In the genomic region with DNA sequence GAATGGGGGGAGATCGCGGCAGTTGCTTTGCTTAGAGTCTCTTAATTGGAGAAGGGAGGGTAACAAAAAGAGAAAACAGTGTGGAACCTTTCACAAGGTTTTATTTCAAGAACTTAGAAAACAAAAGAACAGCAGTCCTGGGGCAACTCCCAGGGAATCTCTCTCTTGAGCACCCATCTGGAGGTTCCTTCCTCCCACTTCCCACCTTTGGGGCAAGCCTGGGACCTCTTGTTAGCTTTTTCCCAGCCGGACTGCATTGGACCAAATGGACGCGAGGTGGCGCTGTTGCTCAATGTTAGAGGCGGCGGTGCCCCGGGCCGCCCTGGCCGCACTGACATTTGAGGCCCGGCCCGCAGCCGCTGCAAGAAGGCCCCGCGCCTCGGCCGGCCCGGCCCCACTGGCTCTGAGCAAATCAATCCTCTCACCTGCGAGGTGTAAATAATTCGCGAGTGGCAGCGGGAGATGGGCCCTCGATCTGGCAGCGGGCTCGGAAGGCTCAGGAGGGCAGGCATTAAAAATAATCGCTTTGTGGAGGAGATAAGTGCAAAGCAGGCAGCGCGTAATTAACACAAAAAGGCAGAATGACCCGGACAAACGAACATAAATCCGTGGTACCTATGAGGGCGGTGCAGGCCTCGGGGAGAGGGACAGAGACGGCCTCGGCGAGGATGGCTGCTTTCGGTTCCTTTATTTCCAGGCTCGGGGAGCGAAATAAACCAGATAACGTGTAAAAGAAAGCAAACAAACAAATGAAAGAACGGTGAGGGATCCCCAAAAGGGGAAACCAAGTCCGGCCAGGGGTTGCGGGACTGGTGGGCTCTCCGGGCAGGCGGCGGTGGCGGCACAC, we compare ENCODE assay signal across 8 cellular contexts. TPM values are rescaled to one million over a fixed set of nuclear protein-coding genes. Genes with fewer than 3 reads are reported as not detected.
DNase-seq lines count a peak whose midpoint lies in the region; ATAC-seq and TF ChIP-seq lines count a peak whose summit lies in the region.

No MANE protein-coding gene starts in this region.

- H3K36me3 ChIP-seq in lung (ENCODE audit: control insufficient read depth in 2 of 2, insufficient read depth in 2 of 2, low read length in 2 of 2), result no peaks in the 10 kb centered on the region

- H3K4me3 ChIP-seq in lung, result no peak overlapping the region

- ATAC-seq in HG02588 (IDR thresholded peaks at IDR 0.05; ENCODE audit: unreplicated experiment), result peak; percentile 76
- peak; percentile 90 for ATAC-seq in lung (ENCODE audit: insufficient read depth, low FRiP score)
- ATAC-seq in HG03457 (IDR thresholded peaks at IDR 0.05; ENCODE audit: unreplicated experiment), result no peak

- H3K9me3 ChIP-seq in lung (ENCODE audit: control insufficient read depth in 2 of 2, insufficient read depth in 1 of 2, low read length in 1 of 2), result peaks cover 0 to 3% of the 10 kb centered on the region in 2 donors

- TF ChIP-seq CTCF in lung (IDR thresholded peaks at IDR 0.05; ENCODE audit: control extremely low read depth, extremely low read depth), result peak; percentile 95

- H3K27me3 ChIP-seq in lung (ENCODE audit: control insufficient read depth, insufficient read depth), result peaks cover 9% of the 10 kb centered on the region

- peak; percentile 84 for DNase-seq in GM03348 (ENCODE audit: low spot score)
- DNase-seq in NCI-H2227 (lab: John Stamatoyannopoulos, UW; ENCODE audit: unreplicated experiment), result peak; percentile 82
- peak; percentile 78 to 81 for DNase-seq in activated CD4-positive, alpha-beta T cell treated with anti-CD3 and anti-CD28 coated beads, Interleukin-2, amount 50 U/mL, for 24 hours (ENCODE audit: low read depth in 1 of 2, low spot score in 1 of 2)
- peak; percentile 76 for DNase-seq in dedifferentiated amniotic fluid mesenchymal stem cell (ENCODE audit: extremely low spot score)
- DNase-seq in lung (ENCODE audit: low spot score), result peak; percentile 88
- peak; percentile 54 to 84 (median 71) for DNase-seq in stimulated activated CD4-positive, alpha-beta T cell treated with anti-CD3 and anti-CD28 coated beads, TNF-alpha, amount 100 ng/mL, for 1 hour (ENCODE audit: low read depth in 3 of 3, low spot score in 1 of 3)

- peaks cover 0 to 8% of the 10 kb centered on the region in 2 donors for H3K4me1 ChIP-seq in lung (ENCODE audit: control insufficient read depth in 2 of 2, insufficient read depth in 2 of 2, low read length in 2 of 2)

- WGBS in lung, 2 donors, result 4 to 7% methylated on average over 48 of the region's 48 CpGs

- H3K27ac ChIP-seq in lung (ENCODE audit: low read depth in 1 of 2, low read length in 1 of 2), result no peak overlapping the region

RNA-seq across cellular contexts. Expression of gene HOXC8, which starts 2.7 kb away (rescaled TPM):
- not detected for total RNA-seq in lung
- polyA plus RNA-seq in lung, result under 1 TPM; 0.08 to 0.14 TPM

RNA-seq across cellular contexts. Expression of gene HOXC9, which starts 6.1 kb away (rescaled TPM):
- not detected for total RNA-seq in lung
- under 1 TPM; 0.08 to 0.18 TPM for polyA plus RNA-seq in lung

RNA-seq across cellular contexts. Expression of gene HOXC10, which starts 21.1 kb away (rescaled TPM):
- total RNA-seq in lung, result under 1 TPM in 1 of 2 donors, not detected in 1; 0.18 TPM
- not detected for polyA plus RNA-seq in lung

RNA-seq across cellular contexts. Expression of gene HOXC6, which starts 22.2 kb away (rescaled TPM):
- total RNA-seq in lung, result under 1 TPM; 0.46 to 0.71 TPM
- under 1 TPM; 0.18 to 0.24 TPM for polyA plus RNA-seq in lung

RNA-seq across cellular contexts. Expression of gene HOXC5, which starts 26.8 kb away (rescaled TPM):
- total RNA-seq in lung, result under 1 TPM; 0.25 to 0.26 TPM
- under 1 TPM; 0.08 to 0.10 TPM for polyA plus RNA-seq in lung
